ENCODE assay signal across 23 cellular contexts in the genomic region with DNA sequence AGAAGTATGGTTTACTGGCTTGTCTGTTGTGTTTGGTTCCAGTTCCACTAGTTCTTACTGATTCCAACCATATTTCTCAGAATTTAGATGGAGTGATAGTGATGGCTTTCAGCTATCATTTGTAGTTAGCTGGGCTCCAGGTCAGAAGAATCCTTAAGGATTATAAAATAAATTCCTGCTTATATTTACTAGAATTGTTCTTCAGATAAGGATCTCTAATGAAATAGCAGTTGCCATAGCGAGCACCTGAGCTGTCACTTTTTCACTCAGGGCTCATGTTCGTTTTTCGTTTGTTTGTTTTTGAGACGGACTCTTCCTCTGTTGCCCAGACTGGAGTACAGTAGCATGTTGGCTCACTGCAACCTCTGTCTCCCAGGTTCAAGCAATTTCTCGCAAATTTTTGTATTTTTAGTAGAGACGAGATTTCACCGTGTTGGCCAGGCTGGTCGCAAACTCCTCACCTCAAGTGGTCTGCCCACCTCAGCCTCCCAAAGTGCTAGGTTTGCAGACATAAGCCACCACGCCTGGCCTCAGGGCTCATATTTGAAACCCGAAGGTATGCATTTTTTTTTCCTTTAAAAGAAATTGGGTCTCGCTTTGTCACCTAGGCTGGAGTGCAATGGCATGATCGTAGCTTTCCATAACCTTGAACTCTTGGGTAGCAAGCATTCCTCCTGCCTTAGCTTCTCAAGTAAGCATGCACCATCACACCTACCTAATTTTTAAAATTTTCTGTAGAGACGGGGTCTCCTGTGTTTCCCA. TPM values are rescaled to one million over a fixed set of nuclear protein-coding genes. Genes with fewer than 3 reads are reported as not detected.
DNase-seq lines count a peak whose midpoint lies in the region; ATAC-seq and TF ChIP-seq lines count a peak whose summit lies in the region.
"Had no signal": no experiment of that assay in that cellular context is flagged by ENCODE, and none has a peak within 500 bp of the region (broad histone marks: within the 10 kb centered on the region; RNA-seq: fewer than 3 reads in every experiment).

No MANE protein-coding gene starts in this region.

- no peaks in the 10 kb centered on the region for H3K27me3 Mint-ChIP-seq in activated naive CD8-positive, alpha-beta T cell
- no peaks in the 10 kb centered on the region for H3K27me3 Mint-ChIP-seq in activated naive CD8-positive, alpha-beta T cell treated with anti-CD3 and anti-CD28 coated beads, Interleukin-2, amount 50 U/mL, for 24 hours
- H3K27me3 Mint-ChIP-seq in WTC11 (ENCODE audit: low read depth) (no peaks in the 10 kb centered on the region), mesothelial cell of epicardium (ENCODE audit: low read depth) (no peaks in the 10 kb centered on the region), type B pancreatic cell (no peaks in the 10 kb centered on the region)

- no peak overlapping the region for H3K4me3 ChIP-seq in brain microvascular endothelial cell (ENCODE audit: low read depth, low read length)
- H3K4me3 ChIP-seq: esophagus muscularis mucosa, neural progenitor cell, SJSA1 had no signal

- H3K27me3 ChIP-seq in brain microvascular endothelial cell (replicated peaks), result no peaks in the 10 kb centered on the region
- H3K27me3 ChIP-seq: esophagus muscularis mucosa, neural progenitor cell, SJSA1 had no signal

- no peak for DNase-seq in activated naive CD8-positive, alpha-beta T cell treated with anti-CD3 and anti-CD28 coated beads, Interleukin-2, amount 50 U/mL, for 24 hours
- DNase-seq in WTC11 (ENCODE audit: low spot score), result no peak
- DNase-seq in mesothelial cell of epicardium (ENCODE audit: low spot score in 2 of 2, unreplicated experiment in 2 of 2), result no peak
- no peak for DNase-seq in type B pancreatic cell (ENCODE audit: extremely low spot score, unreplicated experiment)
- no peak for DNase-seq in DMS153 treated with DMSO at 0.1 percent for 48 hours (lab: John Stamatoyannopoulos, UW; ENCODE audit: unreplicated experiment)
- no peak for DNase-seq in brain microvascular endothelial cell
- DNase-seq: ACHN; activated CD4-positive, alpha-beta T cell treated with anti-CD3 and anti-CD28 coated beads for 4 hours; C1 segment of cervical spinal cord; effector memory CD4-positive, alpha-beta T cell; islet precursor cell; left ventricle myocardium superior; midbrain; NCI-H1092 treated with DMSO at 0.1 percent for 48 hours; NCI-H187 treated with DMSO at 0.1 percent for 48 hours; NCI-H2227 treated with DMSO at 0.1 percent for 48 hours; T-helper 1 cell had no signal

- in situ Hi-C loops in brain microvascular endothelial cell (cut with HindIII; ENCODE audit: low pct_ligation_motif_present, low sequenced_read_pairs), result no loop called here

- no peak overlapping the region for H3K27ac ChIP-seq in brain microvascular endothelial cell
- H3K27ac ChIP-seq: esophagus muscularis mucosa, neural progenitor cell, SJSA1 had no signal

- CTCF ChIA-PET in WTC11 (lab: Charles Lee), result no interaction called here

- ATAC-seq in activated naive CD8-positive, alpha-beta T cell treated with anti-CD3 and anti-CD28 coated beads, Interleukin-2, amount 50 U/mL, for 24 hours, result no peak
- no peak for ATAC-seq in WTC11
- ATAC-seq in HG02571 (IDR thresholded peaks at IDR 0.05; ENCODE audit: unreplicated experiment), result no peak
- ATAC-seq: HCT116, left ventricle myocardium superior had no signal

- no peak overlapping the region for H3K4me3 Mint-ChIP-seq in activated naive CD8-positive, alpha-beta T cell
- no peak overlapping the region for H3K4me3 Mint-ChIP-seq in activated naive CD8-positive, alpha-beta T cell treated with anti-CD3 and anti-CD28 coated beads, Interleukin-2, amount 50 U/mL, for 24 hours
- H3K4me3 Mint-ChIP-seq in WTC11 (no peak overlapping the region), mesothelial cell of epicardium (no peak overlapping the region), type B pancreatic cell (no peak overlapping the region)
- H3K4me3 Mint-ChIP-seq: neural progenitor cell had no signal

- POLR2A ChIA-PET in WTC11 (lab: Charles Lee), result no interaction called here

- H3K36me3 Mint-ChIP-seq in activated naive CD8-positive, alpha-beta T cell, result no peaks in the 10 kb centered on the region
- peaks cover 36% of the 10 kb centered on the region for H3K36me3 Mint-ChIP-seq in activated naive CD8-positive, alpha-beta T cell treated with anti-CD3 and anti-CD28 coated beads, Interleukin-2, amount 50 U/mL, for 24 hours (ENCODE audit: low read depth)
- peaks cover 19% of the 10 kb centered on the region for H3K36me3 Mint-ChIP-seq in WTC11
- H3K36me3 Mint-ChIP-seq in mesothelial cell of epicardium, result peaks cover 15% of the 10 kb centered on the region
- H3K36me3 Mint-ChIP-seq in type B pancreatic cell, result peaks cover 23% of the 10 kb centered on the region

- H3K36me3 ChIP-seq in brain microvascular endothelial cell (replicated peaks), result peaks cover 18% of the 10 kb centered on the region

- peak overlapping the region; percentile 71 for H3K27ac Mint-ChIP-seq in activated naive CD8-positive, alpha-beta T cell
- no peak overlapping the region for H3K27ac Mint-ChIP-seq in activated naive CD8-positive, alpha-beta T cell treated with anti-CD3 and anti-CD28 coated beads, Interleukin-2, amount 50 U/mL, for 24 hours
- H3K27ac Mint-ChIP-seq in WTC11 (peak overlapping the region; percentile 79), mesothelial cell of epicardium (peak overlapping the region; percentile 53), type B pancreatic cell (peak overlapping the region; percentile 28)
- H3K27ac Mint-ChIP-seq: neural progenitor cell had no signal

- H3K4me1 Mint-ChIP-seq in activated naive CD8-positive, alpha-beta T cell (ENCODE audit: low read depth), result peaks cover 52% of the 10 kb centered on the region
- peaks cover 47% of the 10 kb centered on the region for H3K4me1 Mint-ChIP-seq in activated naive CD8-positive, alpha-beta T cell treated with anti-CD3 and anti-CD28 coated beads, Interleukin-2, amount 50 U/mL, for 24 hours
- peaks cover 32% of the 10 kb centered on the region for H3K4me1 Mint-ChIP-seq in WTC11
- H3K4me1 Mint-ChIP-seq in mesothelial cell of epicardium, result peaks cover 11% of the 10 kb centered on the region
- H3K4me1 Mint-ChIP-seq in type B pancreatic cell (ENCODE audit: unreplicated experiment), result peaks cover 15% of the 10 kb centered on the region

- H3K9me3 Mint-ChIP-seq in activated naive CD8-positive, alpha-beta T cell (ENCODE audit: low read depth), result no peaks in the 10 kb centered on the region
- H3K9me3 Mint-ChIP-seq in activated naive CD8-positive, alpha-beta T cell treated with anti-CD3 and anti-CD28 coated beads, Interleukin-2, amount 50 U/mL, for 24 hours, result no peaks in the 10 kb centered on the region
- H3K9me3 Mint-ChIP-seq in WTC11, result no peaks in the 10 kb centered on the region
- H3K9me3 Mint-ChIP-seq in mesothelial cell of epicardium, result no peaks in the 10 kb centered on the region
- no peaks in the 10 kb centered on the region for H3K9me3 Mint-ChIP-seq in type B pancreatic cell
- H3K9me3 Mint-ChIP-seq: neural progenitor cell had no signal

- TF ChIP-seq CTCF in WTC11 (IDR thresholded peaks at IDR 0.05) (no peak), mesothelial cell of epicardium (IDR thresholded peaks at IDR 0.05; ENCODE audit: unreplicated experiment) (no peak), type B pancreatic cell (conservative IDR thresholded peaks at IDR 0.05) (no peak), brain microvascular endothelial cell (IDR thresholded peaks at IDR 0.05; ENCODE audit: low read depth, low read length, missing control alignments) (no peak)

TF ChIP-seq in WTC11, 78 proteins besides CTCF, POLR2A, EP300 and RAD21 (continues in another document):
- TF ChIP-seq ATF1 (CRISPR knock-in tag; IDR thresholded peaks at IDR 0.05) (no peak), OVOL2 (CRISPR knock-in tag; IDR thresholded peaks at IDR 0.05; ENCODE audit: borderline replicate concordance) (no peak), ZNF138 (CRISPR knock-in tag; conservative IDR thresholded peaks at IDR 0.05) (no peak), NFATC4 (CRISPR knock-in tag; IDR thresholded peaks at IDR 0.05) (no peak)
- TF ChIP-seq, protein P1, sequence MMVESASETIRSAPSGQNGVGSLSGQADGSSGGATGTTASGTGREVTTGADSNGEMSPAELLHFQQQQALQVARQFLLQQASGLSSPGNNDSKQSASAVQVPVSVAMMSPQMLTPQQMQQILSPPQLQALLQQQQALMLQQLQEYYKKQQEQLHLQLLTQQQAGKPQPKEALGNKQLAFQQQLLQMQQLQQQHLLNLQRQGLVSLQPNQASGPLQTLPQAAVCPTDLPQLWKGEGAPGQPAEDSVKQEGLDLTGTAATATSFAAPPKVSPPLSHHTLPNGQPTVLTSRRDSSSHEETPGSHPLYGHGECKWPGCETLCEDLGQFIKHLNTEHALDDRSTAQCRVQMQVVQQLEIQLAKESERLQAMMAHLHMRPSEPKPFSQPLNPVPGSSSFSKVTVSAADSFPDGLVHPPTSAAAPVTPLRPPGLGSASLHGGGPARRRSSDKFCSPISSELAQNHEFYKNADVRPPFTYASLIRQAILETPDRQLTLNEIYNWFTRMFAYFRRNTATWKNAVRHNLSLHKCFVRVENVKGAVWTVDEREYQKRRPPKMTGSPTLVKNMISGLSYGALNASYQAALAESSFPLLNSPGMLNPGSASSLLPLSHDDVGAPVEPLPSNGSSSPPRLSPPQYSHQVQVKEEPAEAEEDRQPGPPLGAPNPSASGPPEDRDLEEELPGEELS (CRISPR knock-in tag; IDR thresholded peaks at IDR 0.05), result no peak
- TF ChIP-seq, protein P2, sequence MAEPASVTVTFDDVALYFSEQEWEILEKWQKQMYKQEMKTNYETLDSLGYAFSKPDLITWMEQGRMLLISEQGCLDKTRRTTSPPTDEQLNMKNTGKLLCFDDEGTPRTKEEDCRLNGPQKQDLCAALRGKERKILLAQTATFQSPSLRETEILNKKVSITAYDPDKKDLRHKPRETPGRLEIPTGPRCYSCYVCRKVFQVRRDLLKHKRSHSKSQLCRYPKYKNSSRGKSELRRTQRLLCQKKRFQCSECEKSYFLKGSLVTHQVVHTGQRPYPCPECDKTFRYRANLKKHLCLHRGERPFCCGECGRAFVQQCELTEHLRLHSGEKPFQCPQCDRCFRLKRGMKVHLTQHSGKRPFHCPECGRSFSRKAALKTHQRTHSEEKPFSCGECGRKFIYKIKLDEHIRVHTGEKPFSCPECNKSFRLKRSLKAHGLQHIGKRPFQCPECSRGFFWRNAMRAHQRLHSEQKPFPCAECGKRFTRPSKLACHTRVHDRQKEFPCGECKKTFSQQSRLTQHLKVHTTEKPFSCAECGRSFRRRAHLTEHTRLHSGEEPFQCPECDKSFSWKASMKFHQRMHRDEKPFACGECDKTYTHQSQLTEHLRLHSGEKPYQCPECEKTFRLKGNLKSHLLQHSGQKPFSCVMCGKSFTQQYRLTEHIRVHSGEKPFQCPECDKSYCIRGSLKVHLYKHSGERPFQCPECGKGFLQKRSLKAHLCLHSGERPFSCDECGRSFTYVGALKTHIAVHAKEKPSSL (CRISPR knock-in tag; conservative IDR thresholded peaks at IDR 0.05), result no peak

RNA-seq across cellular contexts. Expression of gene PAFAH1B1, which starts 42.9 kb away (rescaled TPM):
- total RNA-seq in WTC11 (2021), result 113 to 115 TPM (median 114 TPM) in 3 replicates
- total RNA-seq in mesothelial cell of epicardium, result 141 to 151 TPM (median 144 TPM) in 3 replicates
- total RNA-seq in type B pancreatic cell (ENCODE audit: low replicate concordance), result 120 and 126 TPM in 2 replicates
